17 cellular contexts compared by ENCODE assay signal in the genomic region with DNA sequence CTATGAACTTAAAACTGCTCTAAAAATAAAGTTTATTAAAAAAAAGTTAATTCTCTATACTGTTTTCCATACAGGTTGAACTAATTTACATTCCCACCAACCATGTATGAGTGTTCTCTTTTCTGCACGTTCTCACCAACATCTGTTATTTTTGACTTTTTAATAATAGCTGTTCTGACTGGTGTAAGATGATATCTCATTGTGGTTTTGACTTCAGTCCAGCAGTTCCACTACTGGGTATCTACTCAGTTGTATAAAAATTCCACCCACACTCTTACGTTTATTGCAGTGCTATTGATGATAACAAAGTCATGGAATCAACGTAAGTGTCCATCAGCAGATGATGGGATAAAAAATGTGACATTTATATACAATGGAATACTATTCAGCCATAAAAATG. TPM values are rescaled to one million over a fixed set of nuclear protein-coding genes. Genes with fewer than 3 reads are reported as not detected.
A peak's percentile ranks its signal among the peaks of the same experiment; 100 is the strongest.
DNase-seq lines count a peak whose midpoint lies in the region; ATAC-seq, FAIRE-seq and TF ChIP-seq lines count a peak whose summit lies in the region.
"Had no signal": no experiment of that assay in that cellular context is flagged by ENCODE, and none has a peak within 500 bp of the region (broad histone marks: within the 10 kb centered on the region; RNA-seq: fewer than 3 reads in every experiment).

No MANE protein-coding gene starts in this region.

- H3F3A ChIP-seq in MM.1S (ENCODE audit: insufficient read depth, low read length) = peaks cover 7% of the 10 kb centered on the region

- no peak overlapping the region for H3K27ac ChIP-seq in MM.1S (ENCODE audit: low read length)
- H3K27ac ChIP-seq: SJCRH30 had no signal

- TF ChIP-seq CTCF in MM.1S (IDR thresholded peaks at IDR 0.05; ENCODE audit: low read length) = no peak

- no peaks in the 10 kb centered on the region for H3K79me2 ChIP-seq in MM.1S (ENCODE audit: low read length)

- intact Hi-C loops in sciatic nerve (cut with DNase I) = no loop called here

- H3K9me3 ChIP-seq in MM.1S (replicated peaks; ENCODE audit: insufficient read depth, low read length) = no peaks in the 10 kb centered on the region
- H3K9me3 ChIP-seq: SJCRH30 had no signal

- peaks cover 0 to 4% of the 10 kb centered on the region in 2 donors for H3K9me3 Mint-ChIP-seq in activated naive CD4-positive, alpha-beta T cell treated with anti-CD3 and anti-CD28 coated beads, Interleukin-2, amount 50 U/mL, for 72 hours
- H3K9me3 Mint-ChIP-seq: activated CD4-positive, alpha-beta T cell treated with anti-CD3 and anti-CD28 coated beads, Interleukin-2, amount 10 ng/mL, durations not matched to agents 24 days and 14 days had no signal

- H3K9me2 ChIP-seq in MM.1S (replicated peaks; ENCODE audit: insufficient read depth, low read length) = no peaks in the 10 kb centered on the region

- no peak overlapping the region for H3K4me3 ChIP-seq in MM.1S (ENCODE audit: low read length)
- H3K4me3 ChIP-seq: SJCRH30 had no signal

- no peak overlapping the region for H3K9ac ChIP-seq in MM.1S (ENCODE audit: low read length)

- no peaks in the 10 kb centered on the region for H3K27me3 ChIP-seq in MM.1S (replicated peaks; ENCODE audit: insufficient read depth, low read length)
- H3K27me3 ChIP-seq: SJCRH30 had no signal

- H3K4me2 ChIP-seq in MM.1S (ENCODE audit: low read depth, low read length) = peak overlapping the region; percentile 14; the same call in 1 of the 2 replicates

- H3K36me3 Mint-ChIP-seq in activated naive CD4-positive, alpha-beta T cell treated with anti-CD3 and anti-CD28 coated beads, Interleukin-2, amount 50 U/mL, for 72 hours = peaks cover 5 to 31% of the 10 kb centered on the region in 2 donors

- H3K4me1 ChIP-seq in MM.1S (ENCODE audit: low read length) = peaks cover 17% of the 10 kb centered on the region
- H3K4me1 ChIP-seq: SJCRH30 had no signal

- H2AFZ ChIP-seq in MM.1S (ENCODE audit: low read length) = no peak overlapping the region

- DNase-seq in GM12891 (ENCODE audit: insufficient read length, low spot score) (no peak), MM.1S (peak; percentile 34), brain pericyte (ENCODE audit: low read depth, low spot score) (peak; percentile 29), sciatic nerve (ENCODE audit: low spot score) (no peak), NCI-H345 treated with DMSO at 0.1 percent for 48 hours (lab: John Stamatoyannopoulos, UW; ENCODE audit: unreplicated experiment) (no peak), epidermal melanocyte (ENCODE audit: insufficient read length, low spot score) (no peak)
- no peak for DNase-seq in activated naive CD4-positive, alpha-beta T cell treated with anti-CD3 and anti-CD28 coated beads, Interleukin-2, amount 50 U/mL, for 72 hours (ENCODE audit: low spot score in 2 of 2)
- DNase-seq: activated CD4-positive, alpha-beta T cell treated with anti-CD3 and anti-CD28 coated beads, Interleukin-2, amount 10 ng/mL, durations not matched to agents 24 days and 14 days; activated naive CD8-positive, alpha-beta T cell treated with anti-CD3 and anti-CD28 coated beads for 36 hours; activated T-cell treated with anti-CD3 and anti-CD28 coated beads, Interleukin-2, amount 50 U/mL, for 1 hour; cerebellar nuclear complex; DND-41; NCI-H446; stimulated activated CD4-positive, alpha-beta T cell treated with anti-CD3 and anti-CD28 coated beads, Interleukin-2, amount 100 ng/mL, for 48 hours had no signal

- H3K27ac Mint-ChIP-seq in activated naive CD4-positive, alpha-beta T cell treated with anti-CD3 and anti-CD28 coated beads, Interleukin-2, amount 50 U/mL, for 72 hours = no peak overlapping the region
- H3K27ac Mint-ChIP-seq: activated CD4-positive, alpha-beta T cell treated with anti-CD3 and anti-CD28 coated beads, Interleukin-2, amount 10 ng/mL, durations not matched to agents 24 days and 14 days; activated naive CD8-positive, alpha-beta T cell treated with anti-CD3 and anti-CD28 coated beads for 36 hours; IgD-negative memory B cell had no signal

- no peaks in the 10 kb centered on the region for H4K20me1 ChIP-seq in MM.1S (ENCODE audit: insufficient read depth, low read length)

- ATAC-seq in sciatic nerve (peak; percentile 41), GM21447 (IDR thresholded peaks at IDR 0.05; ENCODE audit: unreplicated experiment) (no peak)
- ATAC-seq in activated naive CD4-positive, alpha-beta T cell treated with anti-CD3 and anti-CD28 coated beads, Interleukin-2, amount 50 U/mL, for 72 hours = no peak

- FAIRE-seq in GM12891 (lab: Jason Lieb, UNC) = peak; percentile 48

- no peaks in the 10 kb centered on the region for H3K36me3 ChIP-seq in MM.1S (replicated peaks; ENCODE audit: insufficient read depth, low read length)
- H3K36me3 ChIP-seq: SJCRH30 had no signal

- no peak for TF ChIP-seq POLR2A in GM12891 (IDR thresholded peaks at IDR 0.05; ENCODE audit: low read depth, low read length)

TF ChIP-seq in GM12891, 5 proteins besides CTCF, POLR2A, EP300 and RAD21:
- no peak for TF ChIP-seq PAX5 (IDR thresholded peaks at IDR 0.05; ENCODE audit: insufficient read depth, low read length, severe bottlenecking)
- no peak for TF ChIP-seq TAF1 (IDR thresholded peaks at IDR 0.05; ENCODE audit: low read depth, low read length)
- TF ChIP-seq POU2F2 (IDR thresholded peaks at IDR 0.05; ENCODE audit: low read depth, low read length) = no peak
- no peak for TF ChIP-seq POLR2AphosphoS5 (IDR thresholded peaks at IDR 0.05; ENCODE audit: low read depth, low read length)
- no peak for TF ChIP-seq SPI1 (IDR thresholded peaks at IDR 0.05; ENCODE audit: low read depth, low read length)

RNA-seq across cellular contexts. Expression of a gene that starts 33.7 kb away (rescaled TPM):
- 13.0 TPM for polyA plus RNA-seq in GM12891 (2012; ENCODE audit: low read depth, missing spikeins)
- total RNA-seq in sciatic nerve = 27.6 TPM
- total RNA-seq in activated naive CD4-positive, alpha-beta T cell treated with anti-CD3 and anti-CD28 coated beads, Interleukin-2, amount 50 U/mL, for 72 hours = 10 to 100 TPM in 1 of 2 donors, 1 to 10 TPM in 1; 5.0 to 10.4 TPM

Comparison
In these comparisons a context has a peak if more than half of its experiments do, and no peak if none do; other contexts are left out.
1. DNase-seq: peak in MM.1S (single experiment) and brain pericyte (single experiment); none in GM12891 (single experiment), sciatic nerve (single experiment), NCI-H345 treated with DMSO at 0.1 percent for 48 hours (single experiment), epidermal melanocyte (single experiment) and activated naive CD4-positive, alpha-beta T cell treated with anti-CD3 and anti-CD28 coated beads, Interleukin-2, amount 50 U/mL, for 72 hours (0 of 2).